In the genomic region with DNA sequence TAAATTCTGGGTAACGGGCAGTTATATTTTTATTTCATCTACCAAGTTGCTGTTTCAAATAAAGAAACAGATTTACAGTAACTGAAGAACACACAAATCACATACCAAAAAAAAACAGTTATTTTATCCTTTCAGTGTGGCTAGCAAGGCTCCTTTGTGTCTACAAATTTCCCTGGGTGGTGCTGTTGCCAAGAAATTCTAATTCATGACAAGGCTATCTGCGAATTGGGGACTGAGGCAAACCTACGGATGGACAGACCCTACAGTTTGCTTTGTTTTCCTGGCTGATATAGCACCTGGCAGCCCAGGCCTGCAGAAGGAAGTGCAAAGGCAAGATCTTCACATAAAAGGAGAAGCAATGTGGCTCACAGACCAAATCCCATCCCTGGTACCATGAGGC, we compare ENCODE assay signal across 10 cellular contexts. TPM values are rescaled to one million over a fixed set of nuclear protein-coding genes. Genes with fewer than 3 reads are reported as not detected.
DNase-seq lines count a peak whose midpoint lies in the region; ATAC-seq and TF ChIP-seq lines count a peak whose summit lies in the region.
"Had no signal": no experiment of that assay in that cellular context is flagged by ENCODE, and none has a peak within 500 bp of the region (broad histone marks: within the 10 kb centered on the region; RNA-seq: fewer than 3 reads in every experiment).

No MANE protein-coding gene starts in this region.

- H3K36me3 ChIP-seq in HUES48 (ENCODE audit: control insufficient read depth, insufficient read depth, low read length) (no peaks in the 10 kb centered on the region), muscle layer of duodenum (ENCODE audit: control insufficient read depth in 1 of 2, insufficient read depth in 2 of 2, low read length in 2 of 2) (peaks cover 0 to 12% of the 10 kb centered on the region in 2 donors)

- H3K27ac ChIP-seq in AG04450 (ENCODE audit: low read depth, low read length) (no peak overlapping the region), HUES48 (ENCODE audit: low read depth, low read length) (no peak overlapping the region), muscle layer of duodenum (ENCODE audit: low read length) (peak overlapping the region; percentile 99)

- H3K27me3 ChIP-seq in AG04450 (ENCODE audit: control insufficient read depth, insufficient read depth, low read length) (no peaks in the 10 kb centered on the region), HUES48 (ENCODE audit: control insufficient read depth, insufficient read depth, low read length) (no peaks in the 10 kb centered on the region), muscle layer of duodenum (ENCODE audit: low read depth, low read length) (no peaks in the 10 kb centered on the region)

- CTCF ChIA-PET in AG04450 (lab: Charles Lee), result interaction anchor here (1.3 kb wide), 1 partner anchor 173 kb away, joined by 3 read pairs; no protein-coding TSS in a partner anchor

- DNase-seq in AG04450 (ENCODE audit: low read depth, low spot score) (no peak), cerebellar cortex (ENCODE audit: low spot score) (peak; percentile 67), NCI-H526 treated with DMSO at 0.1 percent for 48 hours (lab: John Stamatoyannopoulos, UW) (no peak), NCI-H128 (lab: John Stamatoyannopoulos, UW; ENCODE audit: unreplicated experiment) (no peak), H4 (ENCODE audit: low spot score) (no peak)
- DNase-seq: activated CD4-positive, alpha-beta T cell treated with anti-CD3 and anti-CD28 coated beads, Interleukin-2, amount 50 U/mL, for 4 hours; DMS79 treated with DMSO at 0.1 percent for 48 hours had no signal

- TF ChIP-seq CTCF in AG04450 (IDR thresholded peaks at IDR 0.05; ENCODE audit: low read depth, low read length), result no peak

- no peak overlapping the region; the same call in 1 of the 2 replicates for H3K9ac ChIP-seq in HUES48 (ENCODE audit: low read depth, low read length)

- H3K9me3 ChIP-seq in AG04450 (ENCODE audit: control insufficient read depth, insufficient read depth, low read length) (no peaks in the 10 kb centered on the region), HUES48 (ENCODE audit: control insufficient read depth, insufficient read depth, low read length) (no peaks in the 10 kb centered on the region), muscle layer of duodenum (ENCODE audit: control insufficient read depth in 1 of 2, low read length in 2 of 2) (no peaks in the 10 kb centered on the region)

- POLR2A ChIA-PET in AG04450 (lab: Yijun Ruan, JAX), result no interaction called here

- no peak for ATAC-seq in HG03378 (IDR thresholded peaks at IDR 0.05; ENCODE audit: unreplicated experiment)

- H3K4me3 ChIP-seq in AG04450 (ENCODE audit: low read depth, low read length) (peak overlapping the region; percentile 74), HUES48 (ENCODE audit: low read depth, low read length) (0 out of 2 replicates have a peak overlapping the region, but pooled peaks have one; percentile 14), muscle layer of duodenum (ENCODE audit: low read depth in 1 of 2, low read length in 2 of 2) (peak overlapping the region; percentile 71 to 89)

- peaks cover 56% of the 10 kb centered on the region for H3K4me1 ChIP-seq in HUES48 (ENCODE audit: control insufficient read depth, insufficient read depth, low read length)
- H3K4me1 ChIP-seq in muscle layer of duodenum (ENCODE audit: control insufficient read depth in 1 of 2, insufficient read depth in 2 of 2, low read length in 2 of 2), result peaks cover 20 to 51% of the 10 kb centered on the region in 2 donors

RNA-seq across cellular contexts. Expression of a gene that starts 4.5 kb away (rescaled TPM):
- polyA plus RNA-seq in AG04450 (2011; rRNA removed), result 22.1 and 22.4 TPM in 2 replicates
- 74.8 and 110 TPM in 2 replicates for polyA minus RNA-seq in AG04450 (2011; rRNA and poly(A)+ RNA removed)
- total RNA-seq in H4 (2014; rRNA removed; shearing (Covaris generic)), result 2.6 and 6.8 TPM in 2 replicates

Comparison
In these comparisons a context has a peak if more than half of its experiments do, and no peak if none do; other contexts are left out.
1. H3K4me3 ChIP-seq: peak in every context shown above with its lines; median percentile 80 in muscle layer of duodenum; 74 in AG04450; 14 in HUES48.